In the genomic region with DNA sequence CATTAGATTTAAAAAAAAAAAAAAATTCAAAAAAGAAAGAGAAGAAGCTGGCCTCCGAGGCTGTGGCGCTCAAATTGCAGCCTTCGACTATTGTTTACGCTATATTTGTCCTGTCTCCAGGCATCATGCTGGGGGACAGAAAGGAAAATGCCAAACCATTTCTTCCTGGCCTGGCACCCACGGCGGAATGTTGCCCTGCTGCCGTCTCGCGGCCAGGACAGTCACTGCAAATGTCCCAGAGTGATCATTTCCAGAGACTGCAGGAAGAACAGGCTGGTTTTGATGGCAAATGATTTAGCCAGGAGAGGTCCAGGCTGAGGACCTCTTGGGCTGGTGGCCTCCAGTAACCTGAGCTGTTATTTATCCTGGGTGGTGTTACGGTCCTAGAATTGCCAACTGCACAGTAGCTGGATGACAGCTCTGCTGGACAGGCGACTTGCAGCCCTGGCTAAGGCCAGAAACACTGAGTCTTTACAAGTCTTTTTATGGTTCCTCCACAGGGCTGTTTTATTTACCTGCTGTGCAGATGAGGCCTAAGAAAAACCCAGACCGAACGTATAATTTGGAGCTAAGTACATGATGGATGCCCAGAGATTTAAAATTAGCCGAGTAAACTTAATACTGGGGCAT, we compare ENCODE assay signal across 9 cellular contexts. TPM values are rescaled to one million over a fixed set of nuclear protein-coding genes. Genes with fewer than 3 reads are reported as not detected.
A peak's percentile ranks its signal among the peaks of the same experiment; 100 is the strongest.
DNase-seq lines count a peak whose midpoint lies in the region; ATAC-seq, FAIRE-seq and TF ChIP-seq lines count a peak whose summit lies in the region.
"Had no signal": no experiment of that assay in that cellular context is flagged by ENCODE, and none has a peak within 500 bp of the region (broad histone marks: within the 10 kb centered on the region; RNA-seq: fewer than 3 reads in every experiment).

No MANE protein-coding gene starts in this region.

- H2AFZ ChIP-seq in parathyroid adenoma, result no peak overlapping the region

- H3K4me3 ChIP-seq in gastroesophageal sphincter (peak overlapping the region in 1 of 2 donors; percentile 6), parathyroid adenoma (ENCODE audit: low read depth, low read length) (peak overlapping the region; percentile 5)

- H3K4me1 Mint-ChIP-seq in activated T-cell treated with anti-CD3 and anti-CD28 coated beads, Interleukin-2, amount 50 U/mL, for 72 hours (ENCODE audit: low read depth), result no peaks in the 10 kb centered on the region
- H3K4me1 Mint-ChIP-seq: activated CD4-positive, alpha-beta T cell treated with anti-CD3 and anti-CD28 coated beads, Interleukin-2, amount 10 ng/mL, durations not matched to agents 24 days and 14 days had no signal

- no peaks in the 10 kb centered on the region for H3K9me3 Mint-ChIP-seq in activated T-cell treated with anti-CD3 and anti-CD28 coated beads, Interleukin-2, amount 50 U/mL, for 72 hours
- H3K9me3 Mint-ChIP-seq: activated CD4-positive, alpha-beta T cell treated with anti-CD3 and anti-CD28 coated beads, Interleukin-2, amount 10 ng/mL, durations not matched to agents 24 days and 14 days had no signal

- peak; percentile 67 for TF ChIP-seq CTCF in D721Med (IDR thresholded peaks at IDR 0.05; ENCODE audit: insufficient read depth, missing control alignments)
- peak in 3 of 4 experiments; percentile 43 to 68 (median 56) for TF ChIP-seq CTCF in gastroesophageal sphincter (IDR thresholded peaks at IDR 0.05)
- TF ChIP-seq CTCF in parathyroid adenoma (IDR thresholded peaks at IDR 0.05), result peak; percentile 15

- in situ Hi-C loops in SK-MEL-5 (cut with HindIII; ENCODE audit: low pct_unique_long_range_greater_than_20kb, low sequenced_read_pairs), result no loop called here

- ATAC-seq in gastroesophageal sphincter (peak; percentile 43), HG03097 (IDR thresholded peaks at IDR 0.05; ENCODE audit: low FRiP score, unreplicated experiment) (no peak)
- ATAC-seq in activated T-cell treated with anti-CD3 and anti-CD28 coated beads, Interleukin-2, amount 50 U/mL, for 72 hours (replicated peaks in 1 of 2), result no peak

- no peak for TF ChIP-seq POLR2A in gastroesophageal sphincter (IDR thresholded peaks at IDR 0.05)

- H3K9me3 ChIP-seq in gastroesophageal sphincter (no peaks in the 10 kb centered on the region), parathyroid adenoma (ENCODE audit: control insufficient read depth, low read length) (no peaks in the 10 kb centered on the region)

- H3K27ac ChIP-seq in gastroesophageal sphincter, result peak overlapping the region in 2 of 4 donors; percentile 58 to 69
- H3K27ac ChIP-seq in parathyroid adenoma, result no peak overlapping the region

- peaks cover 1% of the 10 kb centered on the region for H3K27me3 ChIP-seq in gastroesophageal sphincter
- H3K27me3 ChIP-seq in parathyroid adenoma (ENCODE audit: control insufficient read depth, insufficient read depth, low read length), result no peaks in the 10 kb centered on the region

- no peak overlapping the region for H3K9ac ChIP-seq in parathyroid adenoma

- no peak for FAIRE-seq in D721Med (lab: Jason Lieb, UNC)

- DNase-seq in D721Med (ENCODE audit: insufficient read length, low spot score), result no peak
- DNase-seq in SK-MEL-5 (ENCODE audit: low read depth, low spot score), result peak; percentile 43
- DNase-seq in NCI-H524 (lab: John Stamatoyannopoulos, UW), result no peak
- no peak for DNase-seq in activated T-cell treated with anti-CD3 and anti-CD28 coated beads, Interleukin-2, amount 50 U/mL, for 72 hours
- DNase-seq in activated naive CD4-positive, alpha-beta T cell treated with anti-CD3 and anti-CD28 coated beads, Interleukin-2, amount 50 U/mL, for 16 hours, result no peak
- DNase-seq: activated CD4-positive, alpha-beta T cell treated with anti-CD3 and anti-CD28 coated beads, Interleukin-2, amount 10 ng/mL, durations not matched to agents 24 days and 14 days had no signal

- H3K36me3 ChIP-seq in gastroesophageal sphincter (no peaks in the 10 kb centered on the region), parathyroid adenoma (ENCODE audit: control insufficient read depth, insufficient read depth, low read length) (no peaks in the 10 kb centered on the region)

- no peaks in the 10 kb centered on the region for H3K79me2 ChIP-seq in parathyroid adenoma

- H3K36me3 Mint-ChIP-seq in activated T-cell treated with anti-CD3 and anti-CD28 coated beads, Interleukin-2, amount 50 U/mL, for 72 hours (ENCODE audit: insufficient read depth in 2 of 2), result no peaks in the 10 kb centered on the region

- no peak for TF ChIP-seq EP300 in gastroesophageal sphincter (IDR thresholded peaks at IDR 0.05)

- no peak overlapping the region for H3K27ac Mint-ChIP-seq in activated T-cell treated with anti-CD3 and anti-CD28 coated beads, Interleukin-2, amount 50 U/mL, for 72 hours
- H3K27ac Mint-ChIP-seq: activated CD4-positive, alpha-beta T cell treated with anti-CD3 and anti-CD28 coated beads, Interleukin-2, amount 10 ng/mL, durations not matched to agents 24 days and 14 days had no signal

- H3K27me3 Mint-ChIP-seq in activated T-cell treated with anti-CD3 and anti-CD28 coated beads, Interleukin-2, amount 50 U/mL, for 72 hours (ENCODE audit: low read depth), result peaks cover 7% of the 10 kb centered on the region

- H3K4me1 ChIP-seq in gastroesophageal sphincter (peaks cover 0 to 19% (median 0%) of the 10 kb centered on the region in 3 donors), parathyroid adenoma (no peaks in the 10 kb centered on the region)

- no peak overlapping the region for H3K4me2 ChIP-seq in parathyroid adenoma (ENCODE audit: low read length)

- H3K4me3 Mint-ChIP-seq in activated T-cell treated with anti-CD3 and anti-CD28 coated beads, Interleukin-2, amount 50 U/mL, for 72 hours, result no peak overlapping the region
- H3K4me3 Mint-ChIP-seq: activated CD4-positive, alpha-beta T cell treated with anti-CD3 and anti-CD28 coated beads, Interleukin-2, amount 10 ng/mL, durations not matched to agents 24 days and 14 days had no signal

- WGBS in gastroesophageal sphincter (ENCODE audit: low coverage in 1 of 2), 2 donors, result 23 to 24% methylated on average over 11 to 14 of the region's 14 CpGs

RNA-seq across cellular contexts. Expression of a gene that starts 30.2 kb away (rescaled TPM):
- not detected in 2 replicates for total RNA-seq in SK-MEL-5 (2014; rRNA removed; shearing (Covaris generic))
- not detected in 2 replicates for polyA plus RNA-seq in SK-MEL-5 (2015; cell fraction: cytosol; rRNA removed)
- not detected in 2 replicates for polyA plus RNA-seq in SK-MEL-5 (2015; cell fraction: nucleus; rRNA removed)
- total RNA-seq in gastroesophageal sphincter, result under 1 TPM in 1 of 4 donors, not detected in 3; 0.23 TPM
- total RNA-seq in activated T-cell treated with anti-CD3 and anti-CD28 coated beads, Interleukin-2, amount 50 U/mL, for 72 hours, result not detected
- total RNA-seq: activated CD4-positive, alpha-beta T cell treated with anti-CD3 and anti-CD28 coated beads, Interleukin-2, amount 10 ng/mL, durations not matched to agents 24 days and 14 days had no signal

RNA-seq across cellular contexts. Expression of a gene that starts 39.6 kb away (rescaled TPM):
- total RNA-seq in SK-MEL-5 (2014; rRNA removed; shearing (Covaris generic)), result not detected in 2 replicates
- polyA plus RNA-seq in SK-MEL-5 (2015; cell fraction: cytosol; rRNA removed), result not detected in 2 replicates
- polyA plus RNA-seq in SK-MEL-5 (2015; cell fraction: nucleus; rRNA removed), result not detected in 2 replicates
- total RNA-seq in gastroesophageal sphincter, result 10 to 100 TPM; 10.9 to 31.6 (median 17.3) TPM
- not detected for total RNA-seq in activated T-cell treated with anti-CD3 and anti-CD28 coated beads, Interleukin-2, amount 50 U/mL, for 72 hours
- total RNA-seq: activated CD4-positive, alpha-beta T cell treated with anti-CD3 and anti-CD28 coated beads, Interleukin-2, amount 10 ng/mL, durations not matched to agents 24 days and 14 days had no signal

Comparison
In these comparisons a context has a peak if more than half of its experiments do, and no peak if none do; other contexts are left out.
1. CTCF ChIP-seq: peak in every context shown above with its lines; median percentile 67 in D721Med; 56 in gastroesophageal sphincter; 15 in parathyroid adenoma.
2. RNA of a gene that starts 39.6 kb away (total RNA-seq): 10.9 to 31.6 TPM in gastroesophageal sphincter; not detected in activated T-cell treated with anti-CD3 and anti-CD28 coated beads, Interleukin-2, amount 50 U/mL, for 72 hours and not detected in SK-MEL-5; every median in the first group is over 10 times any median in the second.